In the genomic region with DNA sequence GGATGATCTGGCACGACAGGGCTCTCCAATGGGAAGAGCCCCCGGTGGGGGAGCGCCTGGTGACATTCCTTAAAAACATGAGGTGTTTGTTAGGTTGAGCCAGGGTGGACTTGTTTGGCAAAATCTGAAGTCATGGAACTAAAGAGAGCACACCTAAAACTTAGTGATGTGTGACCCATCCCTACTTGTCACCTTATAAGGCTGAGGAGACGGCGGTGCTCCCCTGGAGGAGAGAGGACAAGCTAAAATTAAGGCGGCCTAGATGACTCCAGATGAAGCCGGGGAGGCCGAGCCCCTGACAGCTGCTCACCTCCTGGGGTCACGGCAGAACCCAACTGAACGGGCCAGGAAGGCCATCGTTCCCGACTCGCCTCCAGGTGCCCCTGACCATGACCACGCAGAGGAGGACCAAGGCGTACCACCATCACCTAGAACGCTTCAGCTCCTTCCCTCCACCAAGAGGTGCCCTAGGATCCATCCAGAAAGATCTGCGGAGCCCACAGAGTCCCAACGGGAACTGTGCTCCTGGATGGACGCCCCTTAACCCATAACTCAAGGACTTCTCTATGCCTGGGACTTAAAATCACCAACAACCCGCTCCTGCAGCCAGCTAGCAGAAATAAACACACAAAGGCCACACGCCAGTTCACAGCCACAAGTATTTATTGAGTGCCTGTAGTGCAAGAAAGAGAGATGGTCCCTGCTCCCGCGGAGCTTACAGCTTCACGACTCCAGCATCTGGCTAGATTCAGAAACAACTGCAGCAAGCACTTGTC, we compare ENCODE assay signal across 8 cellular contexts. TPM values are rescaled to one million over a fixed set of nuclear protein-coding genes. Genes with fewer than 3 reads are reported as not detected.
DNase-seq lines count a peak whose midpoint lies in the region; ATAC-seq and TF ChIP-seq lines count a peak whose summit lies in the region.

No MANE protein-coding gene starts in this region.

- H3K27ac Mint-ChIP-seq in activated B cell treated with CpG ODN at 0.5 μM for 24 hours, result peak overlapping the region; percentile 65

- H3K4me1 Mint-ChIP-seq in activated B cell treated with CpG ODN at 0.5 μM for 24 hours, result peaks cover 30% of the 10 kb centered on the region

- no peak for TF ChIP-seq POLR2A in spleen (IDR thresholded peaks at IDR 0.05)

- H3K4me3 Mint-ChIP-seq in activated B cell treated with CpG ODN at 0.5 μM for 24 hours, result peak overlapping the region; percentile 81

- TF ChIP-seq CTCF in activated B cell treated with CpG ODN at 0.5 μM for 24 hours (IDR thresholded peaks at IDR 0.05), result no peak
- no peak for TF ChIP-seq CTCF in spleen (IDR thresholded peaks at IDR 0.05 in 8 of 11, conservative IDR thresholded peaks at IDR 0.05 in 3 of 11)

- no peak for ATAC-seq in activated B cell treated with CpG ODN at 0.5 μM for 24 hours (ENCODE audit: low read depth)
- ATAC-seq in GM19351 (IDR thresholded peaks at IDR 0.05; ENCODE audit: unreplicated experiment), result no peak
- no peak for ATAC-seq in HG03175 (IDR thresholded peaks at IDR 0.05; ENCODE audit: unreplicated experiment)

- WGBS in iPS DF 6.9 (ENCODE audit: insufficient coverage, insufficient read length), result no CpG with 5 or more reads among the region's 24 CpGs
- WGBS in spleen, 5 donors, result 80 to 87% (median 83%) methylated on average over 24 of the region's 24 CpGs

- H3K4me1 ChIP-seq in iPS DF 6.9 (ENCODE audit: control insufficient read depth, insufficient read depth, low read length) (peaks cover 2% of the 10 kb centered on the region; the same call in 1 of the 2 replicates), spleen (peaks cover 19 to 49% (median 31%) of the 10 kb centered on the region in 6 donors)

- DNase-seq in NCI-H1417 (lab: John Stamatoyannopoulos, UW) (peak in 2 of 3 experiments; percentile 24 to 38), NCI-H1417 treated with DMSO at 0.1 percent for 48 hours (lab: John Stamatoyannopoulos, UW) (no peak), activated B cell treated with CpG ODN at 0.5 μM for 24 hours (no peak), iPS DF 6.9 (ENCODE audit: low read depth, low spot score) (no peak), spleen (no peak), C1 segment of cervical spinal cord (lab: John Stamatoyannopoulos, UW) (no peak)

- no peak overlapping the region for H3K27ac ChIP-seq in iPS DF 6.9 (ENCODE audit: low read length)
- H3K27ac ChIP-seq in spleen, result peak overlapping the region in 6 of 8 donors; percentile 72 to 84 (median 80)

- intact Hi-C loops in activated B cell treated with CpG ODN at 0.5 μM for 24 hours (cut with micrococcal nuclease) (loop anchor here (1.0 to 5.0 kb wide), 5 partner anchors 37 to 170 kb away; partner anchors contain the start of genes ARL6IP4, MPHOSPH9 and MTRFR), spleen (cut with DNase I; ENCODE audit: low total_unique reads) (loop anchor here (10.0 kb wide), 1 partner anchor 107 kb away; no protein-coding TSS in a partner anchor)

- H3K9me3 ChIP-seq in iPS DF 6.9 (ENCODE audit: control insufficient read depth, insufficient read depth, low read length) (no peaks in the 10 kb centered on the region), spleen (no peaks in the 10 kb centered on the region)

- H3K27me3 ChIP-seq in iPS DF 6.9 (ENCODE audit: control insufficient read depth, insufficient read depth, low read length) (peaks cover 19% of the 10 kb centered on the region), spleen (replicated peaks in 1 of 7) (peaks cover 0 to 17% (median 0%) of the 10 kb centered on the region in 7 donors)

- H3K36me3 ChIP-seq in iPS DF 6.9 (ENCODE audit: control insufficient read depth, insufficient read depth, low read length) (no peaks in the 10 kb centered on the region), spleen (peaks cover 0 to 32% (median 7%) of the 10 kb centered on the region in 6 donors)

- no peaks in the 10 kb centered on the region for H3K9me3 Mint-ChIP-seq in activated B cell treated with CpG ODN at 0.5 μM for 24 hours

- H3K36me3 Mint-ChIP-seq in activated B cell treated with CpG ODN at 0.5 μM for 24 hours (ENCODE audit: low read depth), result no peaks in the 10 kb centered on the region

- H3K27me3 Mint-ChIP-seq in activated B cell treated with CpG ODN at 0.5 μM for 24 hours, result no peaks in the 10 kb centered on the region

- H3K4me3 ChIP-seq in iPS DF 6.9 (ENCODE audit: low read length), result peak overlapping the region; percentile 52; the same call in 1 of the 2 replicates
- peak overlapping the region; percentile 49 to 74 (median 64) for H3K4me3 ChIP-seq in spleen

- POLR2A ChIA-PET in activated B cell treated with CpG ODN at 0.5 μM for 24 hours (lab: Charles Lee), result interaction anchor here (0.6 to 2.3 kb wide), 6 partner anchors 33 to 616 kb away, joined by 3 to 10 read pairs (median 4); partner anchors contain the start of genes MPHOSPH9 and MTRFR

- CTCF ChIA-PET in activated B cell treated with CpG ODN at 0.5 μM for 24 hours (lab: Charles Lee), result interaction anchor here (0.6 to 4.9 kb wide), 4 partner anchors 65 to 175 kb away, joined by 3 to 33 read pairs (median 6); no protein-coding TSS in a partner anchor

RNA-seq across cellular contexts. Expression of gene PITPNM2, which starts 1.0 kb away (rescaled TPM):
- 12.9 and 13.7 TPM in 2 replicates for total RNA-seq in activated B cell treated with CpG ODN at 0.5 μM for 24 hours
- 10 to 100 TPM in 4 of 7 donors, 1 to 10 TPM in 3; 7.1 to 23.7 (median 13.9) TPM for total RNA-seq in spleen
- 1 to 10 TPM; 2.2 to 5.2 (median 2.3) TPM for polyA plus RNA-seq in spleen

Comparison
In these comparisons a context has a peak if more than half of its experiments do, and no peak if none do; other contexts are left out.
1. DNase-seq: peak in NCI-H1417 (2 of 3); none in NCI-H1417 treated with DMSO at 0.1 percent for 48 hours (single experiment), activated B cell treated with CpG ODN at 0.5 μM for 24 hours (single experiment), iPS DF 6.9 (single experiment), spleen (single experiment) and C1 segment of cervical spinal cord (0 of 14).